In the genomic region with DNA sequence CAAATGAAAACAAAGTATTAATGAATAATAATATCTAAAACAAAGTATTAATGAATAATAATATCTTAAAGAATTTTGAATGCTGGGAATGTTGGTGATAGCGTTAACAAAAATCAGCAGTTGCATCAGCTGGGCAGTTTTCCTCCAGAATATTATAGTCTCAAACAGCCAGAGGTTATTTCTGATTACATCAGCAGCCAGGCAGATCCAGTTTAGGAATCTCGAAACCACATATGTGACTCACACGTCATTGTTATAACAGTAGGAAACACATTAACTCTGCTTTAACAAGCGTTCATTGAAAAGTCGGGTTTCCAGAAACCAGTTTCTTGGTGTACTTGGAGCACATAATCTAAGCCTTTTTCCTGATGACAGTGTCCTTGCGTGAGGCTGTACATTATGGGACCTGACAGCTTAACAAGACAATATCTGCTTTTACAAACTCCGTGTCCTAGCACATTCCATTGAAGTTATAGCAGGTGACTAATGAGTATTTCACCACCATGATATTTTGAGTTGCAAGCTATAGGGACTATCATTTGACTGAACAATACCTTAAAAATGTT, we compare ENCODE assay signal across 13 cellular contexts.
A peak's percentile ranks its signal among the peaks of the same experiment; 100 is the strongest.
DNase-seq lines count a peak whose midpoint lies in the region; ATAC-seq and TF ChIP-seq lines count a peak whose summit lies in the region.
"Had no signal": no experiment of that assay in that cellular context is flagged by ENCODE, and none has a peak within 500 bp of the region (broad histone marks: within the 10 kb centered on the region; RNA-seq: fewer than 3 reads in every experiment).

No MANE protein-coding gene starts in this region.

- peak; percentile 85 for ATAC-seq in foreskin keratinocyte
- ATAC-seq: GM12878 had no signal

- no peak overlapping the region for H3K27ac ChIP-seq in A673 (ENCODE audit: low read depth, low read length, poor library complexity, severe bottlenecking)
- peak overlapping the region; percentile 89 for H3K27ac ChIP-seq in foreskin keratinocyte
- H3K27ac ChIP-seq in coronary artery, result no peak overlapping the region

- TF ChIP-seq CTCF in A673 (conservative IDR thresholded peaks at IDR 0.05; ENCODE audit: low read depth, low read length) (no peak), foreskin keratinocyte (conservative IDR thresholded peaks at IDR 0.05) (no peak), coronary artery (IDR thresholded peaks at IDR 0.05) (no peak), GM13976 (IDR thresholded peaks at IDR 0.05; ENCODE audit: borderline replicate concordance, control extremely low read depth, extremely low read depth, insufficient read depth, missing control alignments) (no peak)

- H3K4me1 ChIP-seq in A673 (ENCODE audit: insufficient read depth, low read length, poor library complexity, severe bottlenecking) (no peaks in the 10 kb centered on the region), foreskin keratinocyte (peaks cover 34% of the 10 kb centered on the region)

- peaks cover 4% of the 10 kb centered on the region for H3K9me3 ChIP-seq in A673 (ENCODE audit: low read depth, low read length, poor library complexity, severe bottlenecking)

- in situ Hi-C loops in GM13976 (cut with MboI; ENCODE audit: low sequenced_read_pairs, unreplicated experiment), result no loop called here

- CTCF ChIA-PET in A673 (lab: Charles Lee), result no interaction called here

- H3K4me3 ChIP-seq in A673 (ENCODE audit: low read depth, low read length, poor library complexity, severe bottlenecking) (no peak overlapping the region), coronary artery (no peak overlapping the region)
- H3K4me3 ChIP-seq: GM12878 had no signal

- H3K27me3 ChIP-seq in A673 (replicated peaks; ENCODE audit: insufficient read depth, low read depth, low read length, poor library complexity) (no peaks in the 10 kb centered on the region), foreskin keratinocyte (no peaks in the 10 kb centered on the region)

- DNase-seq in A673 (ENCODE audit: low spot score), result peak; percentile 9
- DNase-seq in HPDE6-E6E7 (ENCODE audit: extremely low spot score), result peak; percentile 60
- DNase-seq in amniotic stem cell (lab: John Stamatoyannopoulos, UW), result peak; percentile 81
- peak; percentile 98 to 99 for DNase-seq in foreskin keratinocyte
- no peak for DNase-seq in coronary artery (ENCODE audit: low spot score)
- no peak for DNase-seq in GM13976 (ENCODE audit: low spot score)
- no peak for DNase-seq in DMS153 treated with DMSO at 0.1 percent for 48 hours (lab: John Stamatoyannopoulos, UW; ENCODE audit: unreplicated experiment)
- DNase-seq in NCI-H526 (lab: John Stamatoyannopoulos, UW), result no peak
- DNase-seq: activated CD4-positive, CD25-positive, alpha-beta regulatory T cell; activated effector memory CD4-positive, alpha-beta T cell treated with Interleukin-2 at 50 U/mL for 16 hours; C1 segment of cervical spinal cord; erythroblast had no signal

- no peaks in the 10 kb centered on the region for H3K36me3 ChIP-seq in A673 (ENCODE audit: insufficient read depth, low read length, poor library complexity, severe bottlenecking)

- POLR2A ChIA-PET in A673 (lab: Charles Lee; ENCODE audit: low non-redundant PET), result no interaction called here

- no TSS peak for BruUV-seq in A673 (replicated peaks; lab: Mats Ljungman, UMichigan)

- intact Hi-C loops in A673 (cut with micrococcal nuclease; ENCODE audit: unreplicated experiment), result no loop called here

Comparison
In these comparisons a context has a peak if more than half of its experiments do, and no peak if none do; other contexts are left out.
1. DNase-seq: peak in A673 (single experiment), HPDE6-E6E7 (single experiment), amniotic stem cell (single experiment) and foreskin keratinocyte (2 of 2); none in coronary artery (single experiment), GM13976 (single experiment), DMS153 treated with DMSO at 0.1 percent for 48 hours (single experiment) and NCI-H526 (0 of 2).